In genomic region chr4:18075823-18076433, GRCh38 we compare ENCODE assay signal across 8 cellular contexts. TPM values are rescaled to one million over a fixed set of nuclear protein-coding genes. Genes with fewer than 3 reads are reported as not detected.
DNase-seq lines count a peak whose midpoint lies in the region; ATAC-seq and TF ChIP-seq lines count a peak whose summit lies in the region.

No MANE protein-coding gene starts in this region.

- no peaks in the 10 kb centered on the region for H3K4me1 ChIP-seq in psoas muscle

- WGBS in psoas muscle, 3 donors: 55 to 67% (median 64%) methylated on average over 8 of the region's 8 CpGs

- H3K27ac ChIP-seq in psoas muscle: no peak overlapping the region

- DNase-seq in NCI-H146 treated with DMSO at 0.1 percent for 48 hours (lab: John Stamatoyannopoulos, UW; ENCODE audit: unreplicated experiment) (peak; percentile 2), NCI-H146 (lab: John Stamatoyannopoulos, UW) (no peak), SK-MEL-5 (ENCODE audit: low read depth, low spot score) (peak; percentile 56), psoas muscle (peak; percentile 12 to 53), cortex of kidney (lab: John Stamatoyannopoulos, UW) (no peak)
- DNase-seq in effector CD8-positive, alpha-beta T cell (lab: John Stamatoyannopoulos, UW): peak; percentile 1

- peaks cover 0 to 2% (median 0%) of the 10 kb centered on the region in 3 donors for H3K27me3 ChIP-seq in psoas muscle (ENCODE audit: insufficient read depth in 3 of 3, low read length in 2 of 3)

- in situ Hi-C loops in SK-MEL-5 (cut with HindIII; ENCODE audit: low pct_unique_long_range_greater_than_20kb, low sequenced_read_pairs): no loop called here

- peak; percentile 35 for TF ChIP-seq CTCF in psoas muscle (IDR thresholded peaks at IDR 0.05)

- H3K4me3 ChIP-seq in psoas muscle: no peak overlapping the region

- peak; percentile 58 for ATAC-seq in HG03159 (IDR thresholded peaks at IDR 0.05; ENCODE audit: unreplicated experiment)
- ATAC-seq in psoas muscle: peak in 1 of 4 donors; percentile 42
- ATAC-seq in GM18870 (IDR thresholded peaks at IDR 0.05; ENCODE audit: unreplicated experiment): no peak

- no peaks in the 10 kb centered on the region for H3K36me3 ChIP-seq in psoas muscle (ENCODE audit: insufficient read depth in 1 of 2, low read depth in 1 of 2)

- intact Hi-C loops in psoas muscle (cut with DNase I): no loop called here

- no peaks in the 10 kb centered on the region for H3K9me3 ChIP-seq in psoas muscle

RNA-seq across cellular contexts. Expression of gene LCORL, which starts 54.4 kb away (rescaled TPM):
- 9.3 and 16.3 TPM in 2 replicates for total RNA-seq in SK-MEL-5 (2014; rRNA removed; shearing (Covaris generic))
- 3.2 and 4.1 TPM in 2 replicates for polyA plus RNA-seq in SK-MEL-5 (2015; cell fraction: cytosol; rRNA removed)
- polyA plus RNA-seq in SK-MEL-5 (2015; cell fraction: nucleus; rRNA removed): 4.4 and 11.9 TPM in 2 replicates
- total RNA-seq in psoas muscle: 1 to 10 TPM; 5.3 to 7.5 (median 7.3) TPM
- polyA plus RNA-seq in psoas muscle: 1 to 10 TPM; 2.1 to 4.6 (median 2.6) TPM

Comparison
In these comparisons a context has a peak if more than half of its experiments do, and no peak if none do; other contexts are left out.
1. DNase-seq: peak in NCI-H146 treated with DMSO at 0.1 percent for 48 hours (single experiment), SK-MEL-5 (single experiment), effector CD8-positive, alpha-beta T cell (single experiment) and psoas muscle (2 of 2); none in NCI-H146 (single experiment) and cortex of kidney (single experiment).